ENCODE assay signal across 13 cellular contexts in genomic region chr16:84732674-84733352, GRCh38. TPM values are rescaled to one million over a fixed set of nuclear protein-coding genes. Genes with fewer than 3 reads are reported as not detected.
A peak's percentile ranks its signal among the peaks of the same experiment; 100 is the strongest.
DNase-seq lines count a peak whose midpoint lies in the region; ATAC-seq and TF ChIP-seq lines count a peak whose summit lies in the region.
"Had no signal": no experiment of that assay in that cellular context is flagged by ENCODE, and none has a peak within 500 bp of the region (broad histone marks: within the 10 kb centered on the region; RNA-seq: fewer than 3 reads in every experiment).

No MANE protein-coding gene starts in this region.

- no peak overlapping the region for H3K4me3 ChIP-seq in transverse colon
- H3K4me3 ChIP-seq: adrenal gland had no signal

- WGBS in transverse colon (ENCODE audit: low coverage in 1 of 2), 2 donors, result 41 to 71% methylated on average over 5 to 9 of the region's 9 CpGs

- H3K27ac Mint-ChIP-seq in effector memory CD8-positive, alpha-beta T cell, result no peak overlapping the region

- in situ Hi-C loops in transverse colon (cut with MboI; ENCODE audit: low pct_ligation_motif_present in 1 of 4, low pct_unique_long_range_greater_than_20kb in 1 of 4, low sequenced_read_pairs in 3 of 4), result loop anchor here in 1 of 4 donors (25.0 kb wide), 1 partner anchor 221 kb away; the partner anchor contains the start of gene MEAK7

- intact Hi-C loops in transverse colon (cut with DNase I; ENCODE audit: low total_unique reads), result no loop called here

- peaks cover 15% of the 10 kb centered on the region for H3K36me3 Mint-ChIP-seq in effector memory CD8-positive, alpha-beta T cell (ENCODE audit: insufficient read depth)

- H3K27ac ChIP-seq in foreskin keratinocyte (peak overlapping the region; percentile 46), transverse colon (peak overlapping the region; percentile 23 to 81 (median 46))

- no peaks in the 10 kb centered on the region for H3K27me3 ChIP-seq in foreskin keratinocyte
- no peaks in the 10 kb centered on the region for H3K27me3 ChIP-seq in transverse colon
- H3K27me3 ChIP-seq: adrenal gland had no signal

- no peak overlapping the region for H3K4me3 Mint-ChIP-seq in effector memory CD8-positive, alpha-beta T cell

- no peak for TF ChIP-seq CTCF in foreskin keratinocyte (conservative IDR thresholded peaks at IDR 0.05)
- no peak for TF ChIP-seq CTCF in transverse colon (IDR thresholded peaks at IDR 0.05)
- no peak for TF ChIP-seq CTCF in GM10248 (IDR thresholded peaks at IDR 0.05; ENCODE audit: control extremely low read depth, extremely low read depth, low read depth, missing control alignments)

- POLR2A ChIA-PET in GM10248 (lab: Yijun Ruan, JAX), result no interaction called here

- H3K4me1 ChIP-seq in foreskin keratinocyte, result peaks cover 41% of the 10 kb centered on the region
- H3K4me1 ChIP-seq in transverse colon, result peaks cover 11 to 83% (median 51%) of the 10 kb centered on the region in 4 donors

- H3K27me3 Mint-ChIP-seq in effector memory CD8-positive, alpha-beta T cell, result no peaks in the 10 kb centered on the region

- no peak for TF ChIP-seq EP300 in transverse colon (IDR thresholded peaks at IDR 0.05; ENCODE audit: low read depth)

- no peaks in the 10 kb centered on the region for H3K9me3 ChIP-seq in transverse colon
- H3K9me3 ChIP-seq: adrenal gland had no signal

- ATAC-seq in foreskin keratinocyte (no peak), GM21576 (IDR thresholded peaks at IDR 0.05; ENCODE audit: unreplicated experiment) (no peak)
- no peak for ATAC-seq in effector memory CD8-positive, alpha-beta T cell (replicated peaks)

- no peak for TF ChIP-seq POLR2A in transverse colon (IDR thresholded peaks at IDR 0.05)

- peaks cover 17 to 40% of the 10 kb centered on the region in 2 donors for H3K4me1 Mint-ChIP-seq in effector memory CD8-positive, alpha-beta T cell (ENCODE audit: low read depth in 2 of 2)

- no peaks in the 10 kb centered on the region for H3K9me3 Mint-ChIP-seq in effector memory CD8-positive, alpha-beta T cell

- CTCF ChIA-PET in GM10248 (lab: Yijun Ruan, JAX), result interaction anchor here (1.1 to 13.9 kb wide), 5 partner anchors 11 to 238 kb away, joined by 3 to 202 read pairs (median 5); no protein-coding TSS in a partner anchor

- peak; percentile 6 for DNase-seq in NOMO-1 treated with dmso at 0.1 percent for 144 hours (lab: John Stamatoyannopoulos, UW; ENCODE audit: unreplicated experiment)
- no peak for DNase-seq in NOMO-1 treated with DMSO at 0.1 percent for 48 hours (lab: John Stamatoyannopoulos, UW; ENCODE audit: unreplicated experiment)
- peak; percentile 85 for DNase-seq in SHP77 treated with DMSO at 0.1 percent for 48 hours (lab: John Stamatoyannopoulos, UW)
- DNase-seq in foreskin keratinocyte, result peak in 1 of 2 donors; percentile 67
- no peak for DNase-seq in transverse colon
- no peak for DNase-seq in GM10248 (ENCODE audit: extremely low spot score)
- DNase-seq in effector memory CD8-positive, alpha-beta T cell, result no peak
- DNase-seq: activated CD8-positive, alpha-beta memory T cell treated with anti-CD3 and anti-CD28 coated beads for 24 hours; NCI-H187 treated with DMSO at 0.1 percent for 48 hours; stimulated activated CD4-positive, alpha-beta T cell treated with anti-CD3 and anti-CD28 coated beads, Interleukin-2, amount 100 ng/mL, for 24 hours; SW 1271 had no signal

- no peaks in the 10 kb centered on the region for H3K36me3 ChIP-seq in transverse colon
- H3K36me3 ChIP-seq: adrenal gland had no signal

RNA-seq across cellular contexts. Expression of gene USP10, which starts 33.0 kb away (rescaled TPM):
- total RNA-seq in foreskin keratinocyte (86.1 and 88.4 TPM in 2 replicates), transverse colon (10 to 100 TPM; 23.6 to 56.8 (median 45.4) TPM)
- 35.6 and 44.9 TPM in 2 replicates for polyA plus RNA-seq in foreskin keratinocyte

Comparison
In these comparisons a context has a peak if more than half of its experiments do, and no peak if none do; other contexts are left out.
1. DNase-seq: peak in NOMO-1 treated with dmso at 0.1 percent for 144 hours (single experiment) and SHP77 treated with DMSO at 0.1 percent for 48 hours (single experiment); none in NOMO-1 treated with DMSO at 0.1 percent for 48 hours (single experiment), transverse colon (single experiment), GM10248 (single experiment) and effector memory CD8-positive, alpha-beta T cell (0 of 3).